In genomic region chr3:65096110-65096509, GRCh38 we compare ENCODE assay signal across 18 cellular contexts.
DNase-seq lines count a peak whose midpoint lies in the region; ATAC-seq and TF ChIP-seq lines count a peak whose summit lies in the region.
"Had no signal": no experiment of that assay in that cellular context is flagged by ENCODE, and none has a peak within 500 bp of the region (broad histone marks: within the 10 kb centered on the region; RNA-seq: fewer than 3 reads in every experiment).

No MANE protein-coding gene starts in this region.

- no peaks in the 10 kb centered on the region for H3K27me3 Mint-ChIP-seq in mesothelial cell of epicardium (ENCODE audit: low read depth)
- H3K27me3 Mint-ChIP-seq in neural progenitor cell (ENCODE audit: insufficient read depth, low read depth) = no peaks in the 10 kb centered on the region
- H3K27me3 Mint-ChIP-seq: B cell; CD4-positive, CD25-positive, alpha-beta regulatory T cell had no signal

- H3K4me3 Mint-ChIP-seq in mesothelial cell of epicardium = no peak overlapping the region
- H3K4me3 Mint-ChIP-seq in neural progenitor cell = no peak overlapping the region
- H3K4me3 Mint-ChIP-seq: B cell; CD4-positive, CD25-positive, alpha-beta regulatory T cell; CD8-positive, alpha-beta T cell had no signal

- no peak overlapping the region for H3K9ac ChIP-seq in neural progenitor cell
- H3K9ac ChIP-seq: BLaER1 had no signal

- POLR2A ChIA-PET in HEK293T (lab: Yijun Ruan, JAX) = no interaction called here

- H3K36me3 Mint-ChIP-seq in mesothelial cell of epicardium (no peaks in the 10 kb centered on the region), neural progenitor cell (no peaks in the 10 kb centered on the region)
- H3K36me3 Mint-ChIP-seq: CD4-positive, CD25-positive, alpha-beta regulatory T cell; CD8-positive, alpha-beta T cell had no signal

- no peaks in the 10 kb centered on the region for H3K4me1 ChIP-seq in neural progenitor cell
- H3K4me1 ChIP-seq: BLaER1, HAP-1 had no signal

- H3K4me1 Mint-ChIP-seq in mesothelial cell of epicardium (peaks cover 19% of the 10 kb centered on the region), neural progenitor cell (no peaks in the 10 kb centered on the region)
- H3K4me1 Mint-ChIP-seq: B cell; CD4-positive, CD25-positive, alpha-beta regulatory T cell had no signal

- no peaks in the 10 kb centered on the region for H3F3A ChIP-seq in neural progenitor cell (ENCODE audit: low read depth)

- no peaks in the 10 kb centered on the region for H3K36me3 ChIP-seq in neural progenitor cell
- H3K36me3 ChIP-seq: BLaER1, HAP-1 had no signal

- peak; percentile 58 for ATAC-seq in Right ventricle myocardium superior (ENCODE audit: poor library complexity)
- ATAC-seq: CD8-positive, alpha-beta T cell had no signal

- no peaks in the 10 kb centered on the region for H4K20me1 ChIP-seq in neural progenitor cell (ENCODE audit: low read depth)
- H4K20me1 ChIP-seq: BLaER1 had no signal

- no peaks in the 10 kb centered on the region for H3K9me3 ChIP-seq in neural progenitor cell (ENCODE audit: low read depth)
- H3K9me3 ChIP-seq: BLaER1, HAP-1 had no signal

- no peak overlapping the region for H2AFZ ChIP-seq in neural progenitor cell (replicated peaks)

- peaks cover 7% of the 10 kb centered on the region for H3K9me3 Mint-ChIP-seq in mesothelial cell of epicardium
- H3K9me3 Mint-ChIP-seq in neural progenitor cell = no peaks in the 10 kb centered on the region
- H3K9me3 Mint-ChIP-seq: CD8-positive, alpha-beta T cell had no signal

- H3K27ac Mint-ChIP-seq in mesothelial cell of epicardium (peak overlapping the region; percentile 25), neural progenitor cell (peak overlapping the region; percentile 5)
- H3K27ac Mint-ChIP-seq: B cell; CD4-positive, CD25-positive, alpha-beta regulatory T cell; CD8-positive, alpha-beta T cell had no signal

- no peaks in the 10 kb centered on the region for H3K27me3 ChIP-seq in neural progenitor cell
- H3K27me3 ChIP-seq: BLaER1 had no signal

- DNase-seq in Right ventricle myocardium superior (no peak), cardiac septum (ENCODE audit: low spot score) (no peak), HEK293T (ENCODE audit: extremely low spot score) (no peak), mesothelial cell of epicardium (ENCODE audit: low spot score in 2 of 2, unreplicated experiment in 2 of 2) (no peak), neural progenitor cell (ENCODE audit: low spot score) (no peak), EL (no peak)
- no peak for DNase-seq in activated CD4-positive, alpha-beta T cell treated with anti-CD3 and anti-CD28 coated beads, Interleukin-2, amount 50 U/mL, for 4 hours
- DNase-seq: CD4-positive, CD25-positive, alpha-beta regulatory T cell; CD8-positive, alpha-beta T cell; DMS 273 treated with DMSO at 0.1 percent for 48 hours; DMS79; GF-D8; GOT3 had no signal

- CTCF ChIA-PET in HEK293T (lab: Yijun Ruan, JAX) = no interaction called here

- no peaks in the 10 kb centered on the region for H3K79me2 ChIP-seq in neural progenitor cell (ENCODE audit: low read depth)

- TF ChIP-seq CTCF in mesothelial cell of epicardium (IDR thresholded peaks at IDR 0.05; ENCODE audit: unreplicated experiment) (no peak), neural progenitor cell (IDR thresholded peaks at IDR 0.05) (no peak)

- no peak overlapping the region for H3K4me3 ChIP-seq in neural progenitor cell
- H3K4me3 ChIP-seq: BLaER1, HAP-1 had no signal

- no peak overlapping the region for H3K27ac ChIP-seq in neural progenitor cell
- H3K27ac ChIP-seq: 22Rv1, BLaER1, C4-2B had no signal

- no peak overlapping the region for H3K4me2 ChIP-seq in neural progenitor cell
- H3K4me2 ChIP-seq: BLaER1 had no signal

- intact Hi-C loops in Right ventricle myocardium superior (cut with DNase I) = no loop called here
- intact Hi-C loops in cardiac septum (cut with DNase I) = no loop called here

TF ChIP-seq in HEK293T, 16 proteins besides CTCF, POLR2A, EP300 and RAD21:
- TF ChIP-seq PKNOX1 (IDR thresholded peaks at IDR 0.05) = peak; percentile 27; the same call in 1 of the 2 replicates
- TF ChIP-seq ELF4 (IDR thresholded peaks at IDR 0.05) = no peak
